Comparison of ENCODE assay signal across 8 cellular contexts in the genomic region with DNA sequence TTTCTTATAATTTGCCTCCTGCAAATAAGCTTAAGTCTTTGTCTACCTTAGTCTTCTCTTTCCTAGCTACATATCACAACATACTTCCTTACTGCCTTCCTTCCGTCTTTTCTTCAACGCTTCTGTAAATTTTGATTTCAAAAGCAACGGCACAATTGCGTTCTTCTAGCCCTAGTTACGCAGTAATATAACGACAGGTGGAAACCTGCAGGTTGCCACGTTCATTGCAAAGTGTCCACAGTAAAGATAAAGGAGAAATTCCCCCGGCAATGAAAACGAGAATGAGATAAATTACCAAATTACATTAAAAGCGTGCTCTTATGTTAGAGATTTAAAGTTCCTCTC. TPM values are rescaled to one million over a fixed set of nuclear protein-coding genes. Genes with fewer than 3 reads are reported as not detected.
DNase-seq lines count a peak whose midpoint lies in the region; ATAC-seq and TF ChIP-seq lines count a peak whose summit lies in the region.

No MANE protein-coding gene starts in this region.

- H3K36me3 ChIP-seq in OCI-LY3 (replicated peaks; ENCODE audit: low read depth, low read length): peaks cover 33% of the 10 kb centered on the region
- H3K36me3 ChIP-seq in endocrine pancreas (ENCODE audit: control insufficient read depth, insufficient read depth, low read length): peaks cover 5% of the 10 kb centered on the region
- H3K36me3 ChIP-seq in neural progenitor cell: peaks cover 10% of the 10 kb centered on the region

- H3F3A ChIP-seq in neural progenitor cell (ENCODE audit: low read depth): peaks cover 4% of the 10 kb centered on the region

- peak overlapping the region; percentile 18 for H3K27ac Mint-ChIP-seq in neural progenitor cell

- H3K4me3 Mint-ChIP-seq in neural progenitor cell: peak overlapping the region; percentile 97

- H3K4me1 ChIP-seq in OCI-LY3 (ENCODE audit: low read length): peaks cover 14% of the 10 kb centered on the region
- peaks cover 7% of the 10 kb centered on the region for H3K4me1 ChIP-seq in endocrine pancreas (ENCODE audit: control insufficient read depth, insufficient read depth, low read length)
- peaks cover 11% of the 10 kb centered on the region for H3K4me1 ChIP-seq in neural progenitor cell

- H3K4me3 ChIP-seq in OCI-LY3 (ENCODE audit: low read length): peak overlapping the region; percentile 90
- H3K4me3 ChIP-seq in endocrine pancreas (ENCODE audit: control insufficient read depth, insufficient read depth, low read length): peak overlapping the region; percentile 99
- peak overlapping the region; percentile 87 for H3K4me3 ChIP-seq in neural progenitor cell

- H3K4me1 Mint-ChIP-seq in neural progenitor cell: peaks cover 12% of the 10 kb centered on the region

- peaks cover 4% of the 10 kb centered on the region for H3K36me3 Mint-ChIP-seq in neural progenitor cell

- H3K27ac ChIP-seq in OCI-LY3 (ENCODE audit: low read length) (peak overlapping the region; percentile 79), neural progenitor cell (no peak overlapping the region)

- H3K4me2 ChIP-seq in OCI-LY3 (ENCODE audit: low read length): peak overlapping the region; percentile 83
- peak overlapping the region; percentile 98 for H3K4me2 ChIP-seq in neural progenitor cell

- H2AFZ ChIP-seq in OCI-LY3 (ENCODE audit: low read depth, low read length): peak overlapping the region; percentile 90
- peak overlapping the region; percentile 77 for H2AFZ ChIP-seq in neural progenitor cell (replicated peaks)

- H3K9me3 ChIP-seq in OCI-LY3 (ENCODE audit: insufficient read depth, low read length) (peaks cover 8% of the 10 kb centered on the region; the same call in 1 of the 2 replicates), endocrine pancreas (ENCODE audit: control insufficient read depth, low read length) (peaks cover 7% of the 10 kb centered on the region), neural progenitor cell (ENCODE audit: low read depth) (no peaks in the 10 kb centered on the region)

- no peak for TF ChIP-seq CTCF in OCI-LY3 (IDR thresholded peaks at IDR 0.05; ENCODE audit: low read depth, low read length)
- no peak for TF ChIP-seq CTCF in neural progenitor cell (IDR thresholded peaks at IDR 0.05)

- DNase-seq in neural progenitor cell (ENCODE audit: low spot score): no peak
- no peak for DNase-seq in NCI-H2196 treated with DMSO at 0.1 percent for 48 hours (lab: John Stamatoyannopoulos, UW; ENCODE audit: unreplicated experiment)
- no peak for DNase-seq in amniotic stem cell (lab: John Stamatoyannopoulos, UW)
- no peak for DNase-seq in mucosa of gallbladder (ENCODE audit: low spot score)

- H4K20me1 ChIP-seq in OCI-LY3 (ENCODE audit: insufficient read depth, low read length) (peaks cover 11% of the 10 kb centered on the region; the same call in 1 of the 2 replicates), neural progenitor cell (ENCODE audit: low read depth) (peaks cover 27% of the 10 kb centered on the region)

- H3K9me3 Mint-ChIP-seq in neural progenitor cell: peaks cover 9% of the 10 kb centered on the region

- peak; percentile 14 for ATAC-seq in GM18868 (IDR thresholded peaks at IDR 0.05; ENCODE audit: unreplicated experiment)
- peak; percentile 6 for ATAC-seq in HG02610 (IDR thresholded peaks at IDR 0.05; ENCODE audit: unreplicated experiment)

- H3K27me3 Mint-ChIP-seq in neural progenitor cell (ENCODE audit: insufficient read depth, low read depth): no peaks in the 10 kb centered on the region

- no peaks in the 10 kb centered on the region for H3K27me3 ChIP-seq in OCI-LY3 (ENCODE audit: low read depth, low read length)
- no peaks in the 10 kb centered on the region for H3K27me3 ChIP-seq in endocrine pancreas (ENCODE audit: control insufficient read depth, insufficient read depth, low read length)
- H3K27me3 ChIP-seq in neural progenitor cell: no peaks in the 10 kb centered on the region

- peak overlapping the region; percentile 96 for H3K9ac ChIP-seq in OCI-LY3 (ENCODE audit: low read length)
- H3K9ac ChIP-seq in endocrine pancreas (ENCODE audit: control insufficient read depth, insufficient read depth, low read length): peak overlapping the region; percentile 61
- no peak overlapping the region for H3K9ac ChIP-seq in neural progenitor cell

- H3K79me2 ChIP-seq in OCI-LY3 (ENCODE audit: low read length) (peaks cover 56% of the 10 kb centered on the region), neural progenitor cell (ENCODE audit: low read depth) (peaks cover 44% of the 10 kb centered on the region)

RNA-seq across cellular contexts. Expression of gene PSMD7, which starts 0.5 kb away (rescaled TPM):
- total RNA-seq in neural progenitor cell (ENCODE audit: low replicate concordance) (74.5 and 127 TPM in 2 replicates), mucosa of gallbladder (64.3 TPM)
